In the genomic region with DNA sequence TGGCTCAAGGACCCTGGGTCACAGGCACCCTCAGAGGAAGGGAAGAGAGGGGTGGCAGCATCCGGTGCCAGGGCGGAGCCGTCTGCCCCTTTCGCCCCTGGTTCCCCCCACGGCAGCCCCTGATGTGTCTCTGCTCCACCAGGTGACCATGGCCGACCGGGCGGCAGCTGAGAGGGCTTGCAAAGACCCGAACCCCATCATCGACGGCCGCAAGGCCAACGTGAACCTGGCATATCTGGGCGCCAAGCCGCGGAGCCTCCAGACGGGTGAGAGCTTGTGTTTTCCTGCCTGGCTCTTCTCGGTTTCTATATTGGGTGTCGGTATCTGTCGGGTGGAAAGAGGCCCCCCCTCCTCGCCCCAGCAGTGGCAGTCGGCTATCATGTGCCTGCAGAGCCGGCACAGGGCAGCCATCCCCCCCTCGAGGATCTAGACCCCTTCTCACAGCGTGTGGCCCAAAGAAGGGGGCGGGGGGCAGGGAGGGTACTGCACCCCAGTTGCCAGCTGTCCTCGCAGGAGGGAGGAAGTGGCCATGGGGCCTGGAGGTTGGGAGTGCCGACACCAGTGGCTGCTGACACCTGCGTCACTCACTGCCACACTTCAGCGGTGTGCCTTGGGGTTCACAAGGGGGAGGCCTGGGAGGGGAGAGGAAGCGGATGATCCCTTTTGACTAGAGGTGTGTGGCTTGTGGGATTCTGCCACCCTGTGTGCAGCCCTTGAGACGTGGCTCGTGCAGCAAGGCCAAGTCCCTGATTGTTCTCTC, we compare ENCODE assay signal across 7 cellular contexts.
DNase-seq lines count a peak whose midpoint lies in the region; ATAC-seq and TF ChIP-seq lines count a peak whose summit lies in the region.

No MANE protein-coding gene starts in this region.

- peaks cover 60% of the 10 kb centered on the region for H3K4me1 Mint-ChIP-seq in activated naive CD8-positive, alpha-beta T cell (ENCODE audit: low read depth)

- peak; percentile 23 for ATAC-seq in GM21529 (IDR thresholded peaks at IDR 0.05; ENCODE audit: unreplicated experiment)

- peak overlapping the region; percentile 99 for H3K27ac Mint-ChIP-seq in activated naive CD8-positive, alpha-beta T cell

- no peaks in the 10 kb centered on the region for H3K27me3 Mint-ChIP-seq in activated naive CD8-positive, alpha-beta T cell

- no peaks in the 10 kb centered on the region for H3K9me3 Mint-ChIP-seq in activated naive CD8-positive, alpha-beta T cell (ENCODE audit: low read depth)

- peak overlapping the region; percentile 98 for H3K4me3 Mint-ChIP-seq in activated naive CD8-positive, alpha-beta T cell

- peaks cover 12% of the 10 kb centered on the region for H3K36me3 Mint-ChIP-seq in activated naive CD8-positive, alpha-beta T cell

- peak; percentile 41 to 51 for DNase-seq in stimulated activated CD4-positive, alpha-beta T cell treated with anti-CD3 and anti-CD28 coated beads, Interleukin-1b, Interleukin-23, amount 100 ng/mL, for 4 hours (ENCODE audit: low read depth in 2 of 2)
- DNase-seq in NCI-H345 treated with DMSO at 0.1 percent for 48 hours (lab: John Stamatoyannopoulos, UW; ENCODE audit: unreplicated experiment) (no peak), NCI-H524 (lab: John Stamatoyannopoulos, UW) (no peak)

- TF ChIP-seq POLR2A in Raji (IDR thresholded peaks at IDR 0.05; ENCODE audit: insufficient read depth, low read depth, low read length) = 0 out of 2 replicates have a peak, but pooled peaks have one; percentile 19

- H3K4me3 ChIP-seq in iPS-11a (ENCODE audit: low read depth, low read length) = peak overlapping the region; percentile 47

Comparison
In these comparisons a context has a peak if more than half of its experiments do, and no peak if none do; other contexts are left out.
1. DNase-seq: peak in stimulated activated CD4-positive, alpha-beta T cell treated with anti-CD3 and anti-CD28 coated beads, Interleukin-1b, Interleukin-23, amount 100 ng/mL, for 4 hours (2 of 2); none in NCI-H345 treated with DMSO at 0.1 percent for 48 hours (single experiment) and NCI-H524 (0 of 2).